8 cellular contexts compared by ENCODE assay signal in the genomic region with DNA sequence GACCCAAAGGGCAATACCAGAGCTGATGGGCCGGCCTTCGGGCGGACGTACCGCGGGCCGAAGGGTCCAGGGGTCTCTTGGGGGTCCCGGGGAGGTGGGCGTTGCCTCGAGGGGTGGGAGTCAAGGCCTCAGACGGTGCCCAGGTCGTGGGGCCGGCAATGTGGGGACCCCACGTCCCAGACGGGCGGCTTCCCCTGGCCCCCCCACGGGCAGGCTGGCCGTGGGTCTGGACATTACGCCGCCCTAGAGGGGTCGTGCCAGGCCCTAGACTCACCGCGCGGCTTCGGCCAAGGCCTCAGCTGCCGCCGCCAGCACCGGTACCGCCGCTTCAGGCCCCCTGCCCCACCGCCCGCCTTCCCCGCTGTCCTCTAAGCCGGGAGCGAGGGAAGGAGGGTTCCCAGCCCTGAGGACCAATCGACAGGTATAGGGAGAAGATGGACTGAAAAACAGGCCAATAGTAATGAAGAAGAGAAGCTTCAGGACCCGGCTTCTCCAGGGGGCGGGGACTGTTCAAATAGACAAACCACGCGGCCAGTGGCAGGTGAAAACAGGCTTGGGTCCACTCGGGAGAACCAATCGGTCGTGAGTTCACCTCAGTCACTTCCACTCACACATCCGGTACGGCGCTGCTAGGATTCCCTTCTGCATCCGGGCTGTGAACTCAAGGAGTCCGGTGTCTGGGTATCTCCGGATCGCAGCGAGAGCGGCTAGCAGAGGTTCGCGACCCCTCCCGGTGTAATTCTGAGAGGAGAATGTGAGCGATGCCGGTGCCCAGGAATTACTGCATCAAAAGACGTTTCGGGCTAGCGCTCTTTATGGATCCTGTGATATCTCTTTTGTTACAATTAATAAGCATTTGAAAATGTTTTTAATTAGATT. TPM values are rescaled to one million over a fixed set of nuclear protein-coding genes. Genes with fewer than 3 reads are reported as not detected.
DNase-seq lines count a peak whose midpoint lies in the region; ATAC-seq and TF ChIP-seq lines count a peak whose summit lies in the region.

A gene (minus strand): TSS at position 381 of the 879 bp plus-strand sequence. CDS start 3,142 bp downstream, outside the sequence.

- TF ChIP-seq POLR2A in GM10847 (IDR thresholded peaks at IDR 0.05; ENCODE audit: extremely low read depth, insufficient read length), result peak; percentile 45

- H3K9me3 Mint-ChIP-seq in activated naive CD4-positive, alpha-beta T cell treated with anti-CD3 and anti-CD28 coated beads, Interleukin-2, amount 50 U/mL, for 72 hours, result no peaks in the 10 kb centered on the region

- H3K36me3 Mint-ChIP-seq in activated naive CD4-positive, alpha-beta T cell treated with anti-CD3 and anti-CD28 coated beads, Interleukin-2, amount 50 U/mL, for 72 hours, result peaks cover 6% of the 10 kb centered on the region in 2 donors

- no peak within 1 kb of the TSS for H3K27ac ChIP-seq in temporal lobe (ENCODE audit: low read depth, low read length)

- DNase-seq in NCI-H1092 treated with DMSO at 0.1 percent for 48 hours (lab: John Stamatoyannopoulos, UW) (peak; percentile 100), SKM-1 (lab: John Stamatoyannopoulos, UW; ENCODE audit: unreplicated experiment) (peak; percentile 99), glomerular endothelial cell (ENCODE audit: extremely low read depth, low read depth, low spot score) (peak; percentile 98), occipital lobe (lab: John Stamatoyannopoulos, UW) (peak; percentile 98)
- peak; percentile 95 to 98 for DNase-seq in activated naive CD4-positive, alpha-beta T cell treated with anti-CD3 and anti-CD28 coated beads, Interleukin-2, amount 50 U/mL, for 72 hours (ENCODE audit: low spot score in 2 of 2)

- H3K27ac Mint-ChIP-seq in activated naive CD4-positive, alpha-beta T cell treated with anti-CD3 and anti-CD28 coated beads, Interleukin-2, amount 50 U/mL, for 72 hours, result peak within 1 kb of the TSS; percentile 93 to 98

- peak; percentile 97 for ATAC-seq in HG02610 (IDR thresholded peaks at IDR 0.05; ENCODE audit: unreplicated experiment)
- ATAC-seq in activated naive CD4-positive, alpha-beta T cell treated with anti-CD3 and anti-CD28 coated beads, Interleukin-2, amount 50 U/mL, for 72 hours, result peak; percentile 97 to 98

RNA-seq across cellular contexts. Expression of the gene that starts here (rescaled TPM):
- total RNA-seq in activated naive CD4-positive, alpha-beta T cell treated with anti-CD3 and anti-CD28 coated beads, Interleukin-2, amount 50 U/mL, for 72 hours, result 10 to 100 TPM; 32.7 to 46.1 TPM
- 40.5 and 53.8 TPM in 2 replicates for total RNA-seq in glomerular endothelial cell
- 32.1 TPM for total RNA-seq in occipital lobe
- total RNA-seq in temporal lobe, result 36.6 TPM
